In genomic region chr7:149723082-149723767, GRCh38 we compare ENCODE assay signal across 15 cellular contexts. TPM values are rescaled to one million over a fixed set of nuclear protein-coding genes. Genes with fewer than 3 reads are reported as not detected.
DNase-seq lines count a peak whose midpoint lies in the region; ATAC-seq and TF ChIP-seq lines count a peak whose summit lies in the region.
"Had no signal": no experiment of that assay in that cellular context is flagged by ENCODE, and none has a peak within 500 bp of the region (broad histone marks: within the 10 kb centered on the region; RNA-seq: fewer than 3 reads in every experiment).

No MANE protein-coding gene starts in this region.

- H3K4me1 ChIP-seq in Peyer's patch: no peaks in the 10 kb centered on the region
- peaks cover 3% of the 10 kb centered on the region for H3K4me1 ChIP-seq in osteoblast (ENCODE audit: insufficient read depth, low read length)
- H3K4me1 ChIP-seq in aorta (ENCODE audit: control insufficient read depth in 1 of 2, insufficient read depth in 2 of 2, low read length in 2 of 2): no peaks in the 10 kb centered on the region

- no peaks in the 10 kb centered on the region for H3K27me3 ChIP-seq in Peyer's patch
- no peaks in the 10 kb centered on the region for H3K27me3 ChIP-seq in osteoblast (ENCODE audit: insufficient read depth, low read length)
- no peaks in the 10 kb centered on the region for H3K27me3 ChIP-seq in aorta (ENCODE audit: control insufficient read depth in 1 of 2, insufficient read depth in 2 of 2, low read length in 1 of 2)
- H3K27me3 ChIP-seq: BE2C had no signal

- intact Hi-C loops in aorta (cut with DNase I): no loop called here

- H3K9me3 ChIP-seq in Peyer's patch (no peaks in the 10 kb centered on the region), osteoblast (ENCODE audit: low read depth, low read length) (no peaks in the 10 kb centered on the region), aorta (ENCODE audit: control insufficient read depth, low read length) (no peaks in the 10 kb centered on the region)
- H3K9me3 ChIP-seq: A549, BE2C had no signal

- TF ChIP-seq CTCF in Peyer's patch (IDR thresholded peaks at IDR 0.05): no peak
- no peak for TF ChIP-seq CTCF in coronary artery (IDR thresholded peaks at IDR 0.05)
- TF ChIP-seq CTCF in osteoblast (IDR thresholded peaks at IDR 0.05; ENCODE audit: extremely low read depth, low read depth, low read length): no peak

- TF ChIP-seq POLR2A in Peyer's patch (IDR thresholded peaks at IDR 0.05): no peak

- H4K20me1 ChIP-seq in osteoblast (ENCODE audit: insufficient read depth, low read length): peaks cover 7% of the 10 kb centered on the region

- no peak overlapping the region for H3K4me3 ChIP-seq in Peyer's patch
- H3K4me3 ChIP-seq in coronary artery: no peak overlapping the region
- H3K4me3 ChIP-seq in osteoblast (ENCODE audit: insufficient read depth, low read length): no peak overlapping the region
- no peak overlapping the region for H3K4me3 ChIP-seq in aorta (ENCODE audit: low read length in 2 of 2)
- H3K4me3 ChIP-seq: A549, GM23338 had no signal

- peaks cover 0 to 26% (median 0%) of the 10 kb centered on the region in 3 donors for H3K36me3 ChIP-seq in Peyer's patch
- peaks cover 7% of the 10 kb centered on the region for H3K36me3 ChIP-seq in osteoblast (ENCODE audit: insufficient read depth, low read length)
- peaks cover 0 to 15% of the 10 kb centered on the region in 2 donors for H3K36me3 ChIP-seq in aorta (ENCODE audit: control insufficient read depth in 1 of 2, insufficient read depth in 2 of 2, low read length in 1 of 2)

- WGBS in aorta, 2 donors: 92 to 95% methylated on average over 13 of the region's 13 CpGs

- ATAC-seq in aorta (ENCODE audit: low FRiP score) (no peak), HG03521 (IDR thresholded peaks at IDR 0.05; ENCODE audit: unreplicated experiment) (no peak), GM18868 (IDR thresholded peaks at IDR 0.05; ENCODE audit: unreplicated experiment) (no peak)
- ATAC-seq: A549, GM23338 had no signal

- no peak overlapping the region for H3K4me2 ChIP-seq in osteoblast (ENCODE audit: insufficient read depth, low read length)
- H3K4me2 ChIP-seq: A549, GM23338 had no signal

- no peak overlapping the region for H2AFZ ChIP-seq in osteoblast (ENCODE audit: low read length)
- H2AFZ ChIP-seq: GM23338 had no signal

- no peak overlapping the region for H3K27ac ChIP-seq in Peyer's patch
- no peak overlapping the region for H3K27ac ChIP-seq in coronary artery
- no peak overlapping the region for H3K27ac ChIP-seq in osteoblast (ENCODE audit: low read depth, low read length)
- H3K27ac ChIP-seq in aorta (ENCODE audit: low read depth in 1 of 2, low read length in 2 of 2): no peak overlapping the region
- H3K27ac ChIP-seq: A549, C4-2B had no signal

- DNase-seq in Peyer's patch (peak in 2 of 3 donors; percentile 11 to 25), coronary artery (ENCODE audit: low spot score) (peak; percentile 57), osteoblast (ENCODE audit: insufficient read length, low spot score, missing footprints) (peak; percentile 57), aorta (peak; percentile 15 to 31)
- DNase-seq: BE2C; CD4-positive, alpha-beta memory T cell; DMS79 treated with DMSO at 0.1 percent for 48 hours; EL; H7 had no signal

- H3K79me2 ChIP-seq in osteoblast (ENCODE audit: insufficient read depth, low read length): no peaks in the 10 kb centered on the region

RNA-seq across cellular contexts. Expression of gene ZNF467, which starts 50.2 kb away (rescaled TPM):
- 1 to 10 TPM in 3 of 4 donors, under 1 TPM in 1; 0.35 to 4.7 (median 3.1) TPM for total RNA-seq in Peyer's patch
- total RNA-seq in osteoblast: not detected in 2 replicates
- 10 to 100 TPM; 13.3 to 18.5 TPM for total RNA-seq in aorta
- 1 to 10 TPM; 2.1 to 5.7 TPM for polyA plus RNA-seq in aorta
- polyA plus RNA-seq: IgD-negative memory B cell had no signal
